Comparison of ENCODE assay signal across 25 cellular contexts in the genomic region with DNA sequence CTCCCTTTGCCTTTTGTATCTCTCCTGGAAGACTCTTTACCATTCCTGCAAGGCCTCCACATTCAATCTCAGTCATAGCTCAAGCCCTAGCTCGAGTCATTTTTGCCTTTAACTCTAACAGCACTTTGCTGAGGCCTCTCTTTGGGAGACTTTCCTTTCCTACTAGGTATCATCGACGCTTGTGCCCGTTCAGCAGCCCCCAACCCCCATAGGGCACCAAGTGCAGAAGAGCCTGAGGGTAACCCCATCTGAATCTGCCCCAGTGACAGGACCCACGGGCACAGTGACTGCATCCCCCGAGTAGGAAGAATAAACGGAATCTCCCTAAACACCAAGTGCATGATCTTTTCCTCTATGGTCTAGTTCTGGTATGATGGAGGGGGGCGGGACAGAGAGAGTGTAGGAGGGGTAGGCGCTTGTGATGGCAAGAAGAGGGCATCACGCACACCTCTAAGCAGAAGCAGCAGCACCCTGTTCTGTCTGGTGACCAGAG.
DNase-seq lines count a peak whose midpoint lies in the region; ATAC-seq, FAIRE-seq and TF ChIP-seq lines count a peak whose summit lies in the region.
"Had no signal": no experiment of that assay in that cellular context is flagged by ENCODE, and none has a peak within 500 bp of the region (broad histone marks: within the 10 kb centered on the region; RNA-seq: fewer than 3 reads in every experiment).

No MANE protein-coding gene starts in this region.

- CTCF ChIA-PET in activated CD4-positive, alpha-beta T cell treated with anti-CD3 and anti-CD28 coated beads for 36 hours (lab: Charles Lee) = interaction anchor here (1.0 kb wide), 1 partner anchor 22 kb away, joined by 3 read pairs; no protein-coding TSS in a partner anchor
- CTCF ChIA-PET in HepG2 (lab: Yijun Ruan, JAX; ENCODE audit: low intra/inter-chr PET ratio, low total read pairs) = no interaction called here

- TF ChIP-seq RAD21 in HepG2 (CRISPR knock-in tag; IDR thresholded peaks at IDR 0.05) = no peak

- intact Hi-C loops in activated CD4-positive, alpha-beta T cell treated with anti-CD3 and anti-CD28 coated beads for 36 hours (cut with DNase I, micrococcal nuclease) = no loop called here
- intact Hi-C loops in HepG2 (cut with micrococcal nuclease; ENCODE audit: unreplicated experiment) (loop anchor here (5.0 kb wide), 1 partner anchor 64 kb away; the partner anchor contains the start of gene UXS1), right lobe of liver (cut with DNase I) (no loop called here), transverse colon (cut with DNase I; ENCODE audit: low total_unique reads) (no loop called here), posterior vena cava (cut with DNase I) (no loop called here)

- H3K4me1 ChIP-seq in HepG2 (ENCODE audit: insufficient read depth, low read length) = peaks cover 76% of the 10 kb centered on the region
- peaks cover 0 to 12% (median 0%) of the 10 kb centered on the region in 4 donors for H3K4me1 ChIP-seq in right lobe of liver
- H3K4me1 ChIP-seq in transverse colon = peaks cover 4 to 32% (median 20%) of the 10 kb centered on the region in 4 donors
- H3K4me1 ChIP-seq: ascending aorta, prostate gland had no signal

- no peaks in the 10 kb centered on the region for H3K27me3 Mint-ChIP-seq in activated CD4-positive, alpha-beta T cell treated with anti-CD3 and anti-CD28 coated beads for 36 hours
- H3K27me3 Mint-ChIP-seq: activated naive CD8-positive, alpha-beta T cell; stimulated activated memory B cell treated with anti-CD40 and anti-IgM and Interleukin-4, amounts not matched to agents 10 μg/mL and 1 μg/mL and 100 μg/mL, for 72 hours had no signal

- no peak for FAIRE-seq in HepG2 (lab: Jason Lieb, UNC)
- FAIRE-seq: islet of Langerhans, TTC549 had no signal

- in situ Hi-C loops in HepG2 (cut with HindIII; ENCODE audit: extremely low pct_ligation_motif_present, low pct_unique_long_range_greater_than_20kb) (loop anchor here (10.0 kb wide), 1 partner anchor 57 kb away; no protein-coding TSS in a partner anchor), transverse colon (cut with MboI; ENCODE audit: low pct_ligation_motif_present in 1 of 4, low pct_unique_long_range_greater_than_20kb in 1 of 4, low sequenced_read_pairs in 3 of 4) (no loop called here)

- WGBS in HepG2 (ENCODE audit: low lambda C conversion rate) = 72% methylated on average over 10 of the region's 10 CpGs
- 100% methylated on average over 7 of the region's 10 CpGs for WGBS in right lobe of liver (ENCODE audit: insufficient coverage, low coverage, low lambda C conversion rate, missing lambda C conversion rate)
- WGBS in transverse colon (ENCODE audit: low coverage in 1 of 2), 2 donors = 91 to 96% methylated on average over 5 to 10 of the region's 10 CpGs

- peak overlapping the region; percentile 86 for H3K27ac ChIP-seq in HepG2 (ENCODE audit: extremely low read length, insufficient read depth, low read length)
- no peak overlapping the region for H3K27ac ChIP-seq in right lobe of liver
- H3K27ac ChIP-seq in transverse colon = peak overlapping the region; percentile 59 to 76 (median 65)
- H3K27ac ChIP-seq: ascending aorta, cardiac muscle cell, GM23248, left lung, prostate gland had no signal

- no peak overlapping the region for H2AFZ ChIP-seq in HepG2 (ENCODE audit: low read length)
- H2AFZ ChIP-seq: GM23248 had no signal

- no peak for DNase-seq in activated CD4-positive, alpha-beta T cell treated with anti-CD3 and anti-CD28 coated beads for 36 hours
- no peak for DNase-seq in activated CD4-positive, alpha-beta T cell treated with anti-CD3 and anti-CD28 coated beads, Interleukin-2, amount 50 U/mL, for 48 hours
- DNase-seq in HepG2 (ENCODE audit: low spot score) = no peak
- no peak for DNase-seq in right lobe of liver
- DNase-seq in islet precursor cell = peak; percentile 19
- DNase-seq in transverse colon = no peak
- no peak for DNase-seq in posterior vena cava (ENCODE audit: low spot score)
- DNase-seq in NCI-H2196 treated with DMSO at 0.1 percent for 48 hours (lab: John Stamatoyannopoulos, UW; ENCODE audit: unreplicated experiment) = no peak
- DNase-seq: 8988T; activated CD4-positive, CD25-positive, alpha-beta regulatory T cell; glutamatergic neuron; Kasumi-1; left lung; NCI-H1417; NCI-H2029; NCI-H524 treated with DMSO at 0.1 percent for 48 hours; sigmoid colon had no signal

- peaks cover 8 to 31% of the 10 kb centered on the region in 2 experiments for H3K36me3 ChIP-seq in HepG2 (replicated peaks in 1 of 2; ENCODE audit: control insufficient read depth in 1 of 2, insufficient read depth in 2 of 2, low read length in 2 of 2)
- H3K36me3 ChIP-seq in right lobe of liver = no peaks in the 10 kb centered on the region
- H3K36me3 ChIP-seq in transverse colon = no peaks in the 10 kb centered on the region
- H3K36me3 ChIP-seq: cardiac muscle cell, prostate gland had no signal

- H3K4me3 ChIP-seq in HepG2 (replicated peaks in 1 of 3; ENCODE audit: insufficient read depth in 1 of 3, low read depth in 2 of 3, low read length in 3 of 3) (peak overlapping the region; percentile 8 to 59 (median 40); a peak in 5 of 6 replicates), right lobe of liver (no peak overlapping the region), transverse colon (no peak overlapping the region)
- H3K4me3 ChIP-seq: ascending aorta, cardiac muscle cell, GM23248, left lung, prostate gland, sigmoid colon had no signal

- peaks cover 25% of the 10 kb centered on the region for H3K4me1 Mint-ChIP-seq in activated CD4-positive, alpha-beta T cell treated with anti-CD3 and anti-CD28 coated beads for 36 hours

- no peak overlapping the region for H3K4me3 Mint-ChIP-seq in activated CD4-positive, alpha-beta T cell treated with anti-CD3 and anti-CD28 coated beads for 36 hours
- H3K4me3 Mint-ChIP-seq: activated naive CD8-positive, alpha-beta T cell; stimulated activated memory B cell treated with anti-CD40 and anti-IgM and Interleukin-4, amounts not matched to agents 10 μg/mL and 1 μg/mL and 100 μg/mL, for 72 hours had no signal

- H3K9me3 ChIP-seq in HepG2 (ENCODE audit: low read length) = no peaks in the 10 kb centered on the region
- no peaks in the 10 kb centered on the region for H3K9me3 ChIP-seq in right lobe of liver
- H3K9me3 ChIP-seq in transverse colon = no peaks in the 10 kb centered on the region
- H3K9me3 ChIP-seq: ascending aorta, left lung, prostate gland, sigmoid colon had no signal

- TF ChIP-seq POLR2A in HepG2 (IDR thresholded peaks at IDR 0.05; ENCODE audit: insufficient read depth in 1 of 2, low read depth in 2 of 2, low read length in 2 of 2) (no peak), right lobe of liver (IDR thresholded peaks at IDR 0.05) (no peak), transverse colon (IDR thresholded peaks at IDR 0.05) (no peak)

- peaks cover 11% of the 10 kb centered on the region for H3K79me2 ChIP-seq in HepG2 (ENCODE audit: insufficient read depth, low read length)

- TF ChIP-seq CTCF in HepG2 (CRISPR knock-in tag; IDR thresholded peaks at IDR 0.05) (no peak), right lobe of liver (IDR thresholded peaks at IDR 0.05) (no peak), transverse colon (IDR thresholded peaks at IDR 0.05) (no peak)

- peak overlapping the region; percentile 59 for H3K9ac ChIP-seq in HepG2 (ENCODE audit: insufficient read depth, low read depth, low read length)
- H3K9ac ChIP-seq: GM23248 had no signal

- H3K27me3 ChIP-seq in HepG2 (ENCODE audit: control insufficient read depth in 1 of 2, insufficient read depth in 2 of 2, low read length in 2 of 2) (no peaks in the 10 kb centered on the region), right lobe of liver (no peaks in the 10 kb centered on the region), transverse colon (no peaks in the 10 kb centered on the region)
- H3K27me3 ChIP-seq: ascending aorta, cardiac muscle cell, left lung, sigmoid colon had no signal

- H3K9me3 Mint-ChIP-seq in activated CD4-positive, alpha-beta T cell treated with anti-CD3 and anti-CD28 coated beads for 36 hours (ENCODE audit: low read depth) = no peaks in the 10 kb centered on the region
- H3K9me3 Mint-ChIP-seq: stimulated activated memory B cell treated with anti-CD40 and anti-IgM and Interleukin-4, amounts not matched to agents 10 μg/mL and 1 μg/mL and 100 μg/mL, for 72 hours had no signal

- H3K27ac Mint-ChIP-seq in activated CD4-positive, alpha-beta T cell treated with anti-CD3 and anti-CD28 coated beads for 36 hours = peak overlapping the region; percentile 24
- H3K27ac Mint-ChIP-seq: stimulated activated memory B cell treated with anti-CD40 and anti-IgM and Interleukin-4, amounts not matched to agents 10 μg/mL and 1 μg/mL and 100 μg/mL, for 72 hours had no signal

- peak; percentile 52 for ATAC-seq in activated CD4-positive, alpha-beta T cell treated with anti-CD3 and anti-CD28 coated beads for 36 hours
- ATAC-seq in HepG2 = peak; percentile 12
- ATAC-seq in right lobe of liver = no peak
- ATAC-seq: left lung; stimulated activated memory B cell treated with anti-CD40 and anti-IgM and Interleukin-4, amounts not matched to agents 10 μg/mL and 1 μg/mL and 100 μg/mL, for 72 hours had no signal

- TF ChIP-seq EP300 in HepG2 (IDR thresholded peaks at IDR 0.05; ENCODE audit: low read depth in 2 of 2, low read length in 2 of 2) = no peak
- TF ChIP-seq EP300 in HepG2 (CRISPR knock-in tag; IDR thresholded peaks at IDR 0.05; ENCODE audit: borderline replicate concordance) = no peak
- no peak for TF ChIP-seq EP300 in transverse colon (IDR thresholded peaks at IDR 0.05; ENCODE audit: low read depth)

- BruUV-seq in HepG2 (replicated peaks; lab: Mats Ljungman, UMichigan) = no TSS peak

- peaks cover 25% of the 10 kb centered on the region for H3K36me3 Mint-ChIP-seq in activated CD4-positive, alpha-beta T cell treated with anti-CD3 and anti-CD28 coated beads for 36 hours (ENCODE audit: low read depth)

- no peaks in the 10 kb centered on the region for H4K20me1 ChIP-seq in HepG2 (ENCODE audit: insufficient read depth, low read length)

- peak overlapping the region; percentile 83 for H3K4me2 ChIP-seq in HepG2 (ENCODE audit: low read depth, low read length)

- POLR2A ChIA-PET in activated CD4-positive, alpha-beta T cell treated with anti-CD3 and anti-CD28 coated beads for 36 hours (lab: Charles Lee) = no interaction called here
- POLR2A ChIA-PET in HepG2 (lab: Yijun Ruan, JAX) = interaction anchor here (0.9 to 2.5 kb wide), 5 partner anchors 13 to 65 kb away, joined by 3 to 17 read pairs (median 3); no protein-coding TSS in a partner anchor

Comparison
In these comparisons a context has a peak if more than half of its experiments do, and no peak if none do; other contexts are left out.
1. ATAC-seq: peak in activated CD4-positive, alpha-beta T cell treated with anti-CD3 and anti-CD28 coated beads for 36 hours (single experiment) and HepG2 (single experiment); none in right lobe of liver (0 of 4).
2. H3K27ac ChIP-seq: peak in HepG2 (single experiment) and transverse colon (4 of 4); none in right lobe of liver (0 of 3).
3. H3K4me3 ChIP-seq: peak in HepG2 (3 of 3); none in right lobe of liver (0 of 3) and transverse colon (0 of 4).